In genomic region chr6:75526502-75527127, GRCh38 we compare ENCODE assay signal across 8 cellular contexts. TPM values are rescaled to one million over a fixed set of nuclear protein-coding genes. Genes with fewer than 3 reads are reported as not detected.
A peak's percentile ranks its signal among the peaks of the same experiment; 100 is the strongest.
DNase-seq lines count a peak whose midpoint lies in the region; ATAC-seq and TF ChIP-seq lines count a peak whose summit lies in the region.

No MANE protein-coding gene starts in this region.

- H3K36me3 ChIP-seq in SJSA1 (no peaks in the 10 kb centered on the region), psoas muscle (ENCODE audit: insufficient read depth in 1 of 2, low read depth in 1 of 2) (no peaks in the 10 kb centered on the region)

- H3K4me1 Mint-ChIP-seq in glutamatergic neuron (ENCODE audit: low read depth, unreplicated experiment), result peaks cover 4% of the 10 kb centered on the region

- no peak overlapping the region for H3K4me3 Mint-ChIP-seq in glutamatergic neuron (ENCODE audit: unreplicated experiment)

- H3K27ac ChIP-seq in SJSA1 (no peak overlapping the region), psoas muscle (no peak overlapping the region)

- 13 to 24% (median 17%) methylated on average over 4 of the region's 4 CpGs for WGBS in psoas muscle, 3 donors

- peaks cover 31% of the 10 kb centered on the region for H3K4me1 ChIP-seq in SJSA1 (replicated peaks)
- no peaks in the 10 kb centered on the region for H3K4me1 ChIP-seq in psoas muscle

- no peak overlapping the region for H3K4me3 ChIP-seq in SJSA1
- no peak overlapping the region for H3K4me3 ChIP-seq in psoas muscle

- no peak overlapping the region for H3K27ac Mint-ChIP-seq in glutamatergic neuron (ENCODE audit: unreplicated experiment)

- H3K9me3 Mint-ChIP-seq in glutamatergic neuron (ENCODE audit: unreplicated experiment), result no peaks in the 10 kb centered on the region

- DNase-seq in EL (peak; percentile 76), M059J (ENCODE audit: low read depth) (peak; percentile 74), SJSA1 (ENCODE audit: low read depth in 1 of 2, low spot score in 2 of 2) (peak; percentile 56 to 61), glutamatergic neuron (peak; percentile 37), psoas muscle (peak in 1 of 2 donors; percentile 15), posterior vena cava (ENCODE audit: low spot score) (no peak)
- DNase-seq in activated naive CD4-positive, alpha-beta T cell treated with anti-CD3 and anti-CD28 coated beads, Interleukin-2, amount 50 U/mL, for 16 hours, result peak; percentile 54

- peak; percentile 60 for TF ChIP-seq CTCF in glutamatergic neuron (IDR thresholded peaks at IDR 0.05; ENCODE audit: partially characterized antibody, unreplicated experiment)
- peak; percentile 81 for TF ChIP-seq CTCF in psoas muscle (IDR thresholded peaks at IDR 0.05)

- H3K9me3 ChIP-seq in SJSA1 (replicated peaks) (no peaks in the 10 kb centered on the region), psoas muscle (no peaks in the 10 kb centered on the region)

- H3K27me3 ChIP-seq in SJSA1 (replicated peaks), result no peaks in the 10 kb centered on the region
- no peaks in the 10 kb centered on the region for H3K27me3 ChIP-seq in psoas muscle (ENCODE audit: insufficient read depth in 3 of 3, low read length in 2 of 3)

- intact Hi-C loops in psoas muscle (cut with DNase I), result loop anchor here (2.0 to 10.0 kb wide), 5 partner anchors 159 to 258 kb away; partner anchors contain the start of gene TMEM30A (in 1 of the 2)
- intact Hi-C loops in posterior vena cava (cut with DNase I), result loop anchor here in 1 of 2 donors (5.0 kb wide), 1 partner anchor 259 kb away; no protein-coding TSS in a partner anchor

- H3K27me3 Mint-ChIP-seq in glutamatergic neuron (ENCODE audit: unreplicated experiment), result no peaks in the 10 kb centered on the region

- ATAC-seq in GM21825 (IDR thresholded peaks at IDR 0.05; ENCODE audit: unreplicated experiment), result peak; percentile 88
- peak; percentile 79 to 96 (median 91) for ATAC-seq in psoas muscle

- no peaks in the 10 kb centered on the region for H3K36me3 Mint-ChIP-seq in glutamatergic neuron (ENCODE audit: unreplicated experiment)

RNA-seq across cellular contexts. Expression of gene FILIP1, which starts 33.0 kb away (rescaled TPM):
- total RNA-seq in M059J (2014; rRNA removed; shearing (Covaris generic)), result 0.81 and 1.3 TPM in 2 replicates
- total RNA-seq in SJSA1 (2014; rRNA removed; shearing (Covaris generic)), result 2.4 and 4.1 TPM in 2 replicates
- total RNA-seq in glutamatergic neuron (ENCODE audit: unreplicated experiment) (0.69 TPM), psoas muscle (100 to 1,000 TPM in 1 of 4 donors, 10 to 100 TPM in 3; 71.5 to 129 (median 87.1) TPM), posterior vena cava (10 to 100 TPM; 40.3 to 43.2 TPM)
- polyA plus RNA-seq in psoas muscle, result 10 to 100 TPM in 2 of 3 donors, 1 to 10 TPM in 1; 2.8 to 32.4 (median 20.1) TPM
